ENCODE assay signal across 24 cellular contexts in genomic region chr15:78837543-78837942, GRCh38. TPM values are rescaled to one million over a fixed set of nuclear protein-coding genes. Genes with fewer than 3 reads are reported as not detected.
DNase-seq lines count a peak whose midpoint lies in the region; ATAC-seq, FAIRE-seq and TF ChIP-seq lines count a peak whose summit lies in the region.
"Had no signal": no experiment of that assay in that cellular context is flagged by ENCODE, and none has a peak within 500 bp of the region (broad histone marks: within the 10 kb centered on the region; RNA-seq: fewer than 3 reads in every experiment).

No MANE protein-coding gene starts in this region.

- 79% methylated on average over 8 of the region's 8 CpGs; no CpG with 5 or more reads in 1 of the 2 experiments for WGBS in H1 (ENCODE audit: extremely low coverage in 1 of 2, insufficient coverage in 1 of 2, insufficient read length in 1 of 2, insufficient replicate concordance in 2 of 2, low coverage in 1 of 2, low lambda C conversion rate in 2 of 2, missing lambda C conversion rate in 1 of 2), 2 experiments
- no CpG with 5 or more reads among the region's 8 CpGs for WGBS in mesendoderm (ENCODE audit: extremely low coverage, insufficient coverage, low lambda C conversion rate)
- WGBS in GM23248 (ENCODE audit: low coverage in 1 of 2, low lambda C conversion rate in 2 of 2, missing lambda C conversion rate in 2 of 2), 2 experiments: 82 to 84% methylated on average over 6 to 8 of the region's 8 CpGs

- no peaks in the 10 kb centered on the region for H3K23me2 ChIP-seq in H1 (ENCODE audit: low read depth, low read length)

- in situ Hi-C loops in GM23248 (cut with MboI): no loop called here

- H2AK5ac ChIP-seq in H1 (ENCODE audit: low read depth, low read length) (no peak overlapping the region), mesendoderm (ENCODE audit: low read length) (no peak overlapping the region)

- H4K91ac ChIP-seq in H1 (replicated peaks; ENCODE audit: insufficient read length, low read length): no peak overlapping the region

- TF ChIP-seq POLR2A in H1 (IDR thresholded peaks at IDR 0.05; ENCODE audit: control extremely low read depth in 1 of 2, low read depth in 2 of 2, low read length in 2 of 2): no peak

- peak overlapping the region; percentile 66; the same call in 1 of the 2 replicates for H2AFZ ChIP-seq in MM.1S (ENCODE audit: low read length)
- H2AFZ ChIP-seq in H1 (ENCODE audit: low read length): no peak overlapping the region
- no peak overlapping the region for H2AFZ ChIP-seq in GM23248

- FAIRE-seq in H1 (lab: Jason Lieb, UNC): no peak
- FAIRE-seq: G401.6 had no signal

- H2BK5ac ChIP-seq in H1 (ENCODE audit: low read depth, low read length) (no peak overlapping the region), mesendoderm (ENCODE audit: low read length) (no peak overlapping the region)

- H4K20me1 ChIP-seq in MM.1S (ENCODE audit: insufficient read depth, low read length): no peaks in the 10 kb centered on the region
- no peaks in the 10 kb centered on the region for H4K20me1 ChIP-seq in H1 (replicated peaks in 1 of 2; ENCODE audit: control insufficient read depth in 1 of 2, insufficient read depth in 2 of 2, low read length in 2 of 2)
- H4K20me1 ChIP-seq in GM23248 (ENCODE audit: insufficient read depth): no peaks in the 10 kb centered on the region

- H3K36me3 Mint-ChIP-seq in glutamatergic neuron (ENCODE audit: unreplicated experiment): no peaks in the 10 kb centered on the region

- no peaks in the 10 kb centered on the region for H3K27me3 ChIP-seq in MM.1S (replicated peaks; ENCODE audit: insufficient read depth, low read length)
- H3K27me3 ChIP-seq in H1 (replicated peaks in 1 of 4; ENCODE audit: control insufficient read depth in 3 of 4, extremely low read depth in 1 of 4, insufficient read depth in 3 of 4, low read length in 3 of 4): no peaks in the 10 kb centered on the region
- no peaks in the 10 kb centered on the region for H3K27me3 ChIP-seq in mesendoderm (ENCODE audit: insufficient read depth, low read length, poor library complexity)
- H3K27me3 ChIP-seq in GM23248 (replicated peaks; ENCODE audit: insufficient read depth): peaks cover 18% of the 10 kb centered on the region; the same call in 1 of the 2 replicates
- H3K27me3 ChIP-seq: SJCRH30 had no signal

- H2BK15ac ChIP-seq in H1 (ENCODE audit: low read length) (no peak overlapping the region), mesendoderm (replicated peaks; ENCODE audit: low read depth) (no peak overlapping the region)

- H3K4ac ChIP-seq in H1 (replicated peaks; ENCODE audit: insufficient read length, low read depth, low read length) (no peak overlapping the region), mesendoderm (ENCODE audit: low read depth, low read length) (no peak overlapping the region)

- H3F3A ChIP-seq in MM.1S (ENCODE audit: insufficient read depth, low read length) (peaks cover 21% of the 10 kb centered on the region), GM23248 (ENCODE audit: insufficient read depth) (no peaks in the 10 kb centered on the region)

- TF ChIP-seq RAD21 in H1 (IDR thresholded peaks at IDR 0.05 in 1 of 2, conservative IDR thresholded peaks at IDR 0.05 in 1 of 2; ENCODE audit: low read depth in 2 of 2, low read length in 2 of 2): peak; percentile 10 to 34; a peak in 1 of 4 replicates

- TF ChIP-seq CTCF in MM.1S (IDR thresholded peaks at IDR 0.05; ENCODE audit: low read length) (no peak), H1 (IDR thresholded peaks at IDR 0.05; ENCODE audit: control extremely low read depth in 1 of 3, insufficient read depth in 1 of 3, low read depth in 1 of 3, low read length in 3 of 3) (peak; percentile 28 to 43 (median 32)), glutamatergic neuron (IDR thresholded peaks at IDR 0.05; ENCODE audit: partially characterized antibody, unreplicated experiment) (no peak)

- no peak overlapping the region for H2BK20ac ChIP-seq in H1 (ENCODE audit: low read length)

- H3K9me3 ChIP-seq in MM.1S (replicated peaks; ENCODE audit: insufficient read depth, low read length) (no peaks in the 10 kb centered on the region), H1 (ENCODE audit: insufficient read depth in 2 of 2, low read depth in 1 of 2, low read length in 1 of 2) (no peaks in the 10 kb centered on the region), GM23248 (ENCODE audit: low read depth) (no peaks in the 10 kb centered on the region)
- H3K9me3 ChIP-seq: SJCRH30 had no signal

- no peak for DNase-seq in MM.1S
- peak in 1 of 2 experiments; percentile 56 for DNase-seq in H1 (ENCODE audit: low read depth in 1 of 2, low spot score in 2 of 2)
- peak; percentile 45 for DNase-seq in mesendoderm
- DNase-seq in GM23248: no peak
- no peak for DNase-seq in glutamatergic neuron
- DNase-seq in DMS153 (lab: John Stamatoyannopoulos, UW): no peak
- DNase-seq: Calu3, GOT3, Kasumi-1, MV-4-11, NCI-H1105, NCI-H146, NCI-H1930, NCI-H2107, NCI-H446, NCI-H524 treated with DMSO at 0.1 percent for 48 hours, NCI-H774, PC-3, SJCRH30 had no signal

- H3K79me2 ChIP-seq in MM.1S (ENCODE audit: low read length) (no peaks in the 10 kb centered on the region), H1 (ENCODE audit: control insufficient read depth in 1 of 2, insufficient read depth in 2 of 2, low read length in 2 of 2) (no peaks in the 10 kb centered on the region), mesendoderm (ENCODE audit: control insufficient read depth, insufficient read depth, low read length) (no peaks in the 10 kb centered on the region), GM23248 (ENCODE audit: insufficient read depth) (no peaks in the 10 kb centered on the region)

- H3K27ac Mint-ChIP-seq in glutamatergic neuron (ENCODE audit: unreplicated experiment): no peak overlapping the region
- H3K27ac Mint-ChIP-seq: B cell had no signal

- H3K27me3 Mint-ChIP-seq in glutamatergic neuron (ENCODE audit: unreplicated experiment): peaks cover 2% of the 10 kb centered on the region

- H3K9ac ChIP-seq in MM.1S (ENCODE audit: low read length) (no peak overlapping the region), H1 (replicated peaks in 1 of 4; ENCODE audit: extremely low read depth in 1 of 4, low read depth in 3 of 4, low read length in 3 of 4) (no peak overlapping the region), mesendoderm (ENCODE audit: low read length) (no peak overlapping the region), GM23248 (no peak overlapping the region)

- H3K4me1 Mint-ChIP-seq in glutamatergic neuron (ENCODE audit: low read depth, unreplicated experiment): peaks cover 11% of the 10 kb centered on the region

- no peak overlapping the region for H3K14ac ChIP-seq in H1 (ENCODE audit: insufficient read length)

- H3K4me1 ChIP-seq in MM.1S (ENCODE audit: low read length) (peaks cover 34% of the 10 kb centered on the region), H1 (replicated peaks in 1 of 4; ENCODE audit: control insufficient read depth in 3 of 4, insufficient read depth in 4 of 4, low read length in 3 of 4) (peaks cover 0 to 3% (median 0%) of the 10 kb centered on the region in 4 experiments; a peak in 1 of 7 replicates), mesendoderm (ENCODE audit: control insufficient read depth, low read depth, low read length) (no peaks in the 10 kb centered on the region), GM23248 (ENCODE audit: insufficient read depth) (no peaks in the 10 kb centered on the region)
- H3K4me1 ChIP-seq: SJCRH30 had no signal

- peaks cover 2% of the 10 kb centered on the region for H3K9me3 Mint-ChIP-seq in glutamatergic neuron (ENCODE audit: unreplicated experiment)

- no peaks in the 10 kb centered on the region for H3K79me1 ChIP-seq in H1 (ENCODE audit: low read depth, low read length)
- no peaks in the 10 kb centered on the region for H3K79me1 ChIP-seq in mesendoderm (ENCODE audit: low read length)

- no peak for TF ChIP-seq EP300 in H1 (IDR thresholded peaks at IDR 0.05; ENCODE audit: borderline replicate concordance in 1 of 2, low read depth in 2 of 2, low read length in 2 of 2)

- H2BK120ac ChIP-seq in H1 (replicated peaks; ENCODE audit: low read depth, low read length): no peak overlapping the region
- H2BK120ac ChIP-seq in mesendoderm (ENCODE audit: low read depth, low read length): no peak overlapping the region

- CTCF ChIA-PET in H1 (lab: Charles Lee; ENCODE audit: partially characterized antibody): interaction anchor here (1.1 to 4.0 kb wide), 6 partner anchors 10 to 80 kb away, joined by 3 to 14 read pairs (median 6); no protein-coding TSS in a partner anchor

- no peaks in the 10 kb centered on the region for H3K36me3 ChIP-seq in MM.1S (replicated peaks; ENCODE audit: insufficient read depth, low read length)
- no peaks in the 10 kb centered on the region for H3K36me3 ChIP-seq in H1 (ENCODE audit: control insufficient read depth in 2 of 4, insufficient read depth in 4 of 4, low read length in 3 of 4)
- H3K36me3 ChIP-seq in mesendoderm (ENCODE audit: control insufficient read depth, insufficient read depth, low read length): no peaks in the 10 kb centered on the region
- no peaks in the 10 kb centered on the region for H3K36me3 ChIP-seq in GM23248 (ENCODE audit: low read depth)
- H3K36me3 ChIP-seq: SJCRH30 had no signal

- no peak overlapping the region for H3K4me3 Mint-ChIP-seq in glutamatergic neuron (ENCODE audit: unreplicated experiment)
- H3K4me3 Mint-ChIP-seq: B cell had no signal

- peak overlapping the region; percentile 64; the same call in 1 of the 2 replicates for H3K27ac ChIP-seq in MM.1S (ENCODE audit: low read length)
- no peak overlapping the region for H3K27ac ChIP-seq in H1 (ENCODE audit: low read depth, low read length)
- H3K27ac ChIP-seq in mesendoderm (ENCODE audit: low read depth, low read length): no peak overlapping the region
- no peak overlapping the region for H3K27ac ChIP-seq in GM23248
- H3K27ac ChIP-seq: C4-2B, SJCRH30 had no signal

- no peak overlapping the region for H3K23ac ChIP-seq in H1 (ENCODE audit: insufficient read length)
- no peak overlapping the region for H3K23ac ChIP-seq in mesendoderm (ENCODE audit: low read length)

- H3K56ac ChIP-seq in H1 (replicated peaks; ENCODE audit: insufficient read length, low read depth, low read length) (no peak overlapping the region), mesendoderm (ENCODE audit: low read length) (peak overlapping the region; percentile 25)

- no peak overlapping the region for H2BK12ac ChIP-seq in H1 (ENCODE audit: low read depth, low read length)

- H3K4me3 ChIP-seq in MM.1S (ENCODE audit: low read length) (no peak overlapping the region), H1 (ENCODE audit: extremely low read depth in 1 of 4, insufficient read depth in 2 of 4, low read depth in 3 of 4, low read length in 4 of 4) (no peak overlapping the region), mesendoderm (ENCODE audit: low read length) (no peak overlapping the region), GM23248 (no peak overlapping the region)
- H3K4me3 ChIP-seq: SJCRH30 had no signal

- POLR2A ChIA-PET in H1 (lab: Charles Lee; ENCODE audit: partially characterized antibody): interaction anchor here (2.1 kb wide), 1 partner anchor 36 kb away, joined by 14 read pairs; the partner anchor contains the start of gene MORF4L1

- H3K18ac ChIP-seq in H1 (ENCODE audit: extremely low read depth, low read length) (no peak overlapping the region), mesendoderm (ENCODE audit: low read length) (no peak overlapping the region)

- H3K4me2 ChIP-seq in MM.1S (ENCODE audit: low read depth, low read length): peak overlapping the region; percentile 46; the same call in 1 of the 2 replicates
- H3K4me2 ChIP-seq in H1 (ENCODE audit: insufficient read depth in 1 of 2, low read depth in 2 of 2, low read length in 2 of 2): no peak overlapping the region
- H3K4me2 ChIP-seq in mesendoderm (ENCODE audit: low read length): no peak overlapping the region
- no peak overlapping the region for H3K4me2 ChIP-seq in GM23248 (ENCODE audit: unreplicated experiment)

- H4K5ac ChIP-seq in H1 (ENCODE audit: insufficient read length, low read depth, low read length): no peak overlapping the region
- no peak overlapping the region for H4K5ac ChIP-seq in mesendoderm (ENCODE audit: low read length)

- H3K9me2 ChIP-seq in MM.1S (replicated peaks; ENCODE audit: insufficient read depth, low read length) (no peaks in the 10 kb centered on the region), GM23248 (ENCODE audit: insufficient read depth) (no peaks in the 10 kb centered on the region)

- ATAC-seq in HG02938 (IDR thresholded peaks at IDR 0.05; ENCODE audit: unreplicated experiment): no peak
- ATAC-seq: PC-3, SK-N-SH treated with all-trans-retinoic acid at 6 μM for 48 hours had no signal

- no peak overlapping the region for H4K8ac ChIP-seq in H1 (ENCODE audit: extremely low read depth, insufficient read depth, low read length)
- no peak overlapping the region for H4K8ac ChIP-seq in mesendoderm (ENCODE audit: low read depth, low read length)

RNA-seq across cellular contexts. Expression of gene ADAMTS7, which starts 26.3 kb away (rescaled TPM):
- total RNA-seq in H1 (2021; fragmentation: NEBNext Ultra II Directional; extraction: Animal tissue kit (Norgen Biotek cat#: 25700)): 43.1 and 45.2 TPM in 2 replicates
- polyA plus RNA-seq in H1 (2011; rRNA removed): 27.9 and 54.6 TPM in 2 replicates
- polyA plus RNA-seq in H1 (2011; cell fraction: cytosol; rRNA removed): 30.9 TPM
- 185 TPM for polyA plus RNA-seq in H1 (2011; cell fraction: nucleus; rRNA removed)
- polyA plus RNA-seq in H1 (2012, experiment 1 of 2): 23.0 to 41.5 TPM (median 38.0 TPM) in 4 replicates
- 23.5 TPM for polyA plus RNA-seq in H1 (2012, experiment 2 of 2)
- polyA plus RNA-seq in H1 (2013, experiment 1 of 2): 43.7 TPM
- 36.1 TPM for polyA plus RNA-seq in H1 (2013, experiment 2 of 2)
- polyA minus RNA-seq in H1 (2011; rRNA and poly(A)+ RNA removed): 22.3 and 28.5 TPM in 2 replicates
- 29.9 TPM for polyA minus RNA-seq in H1 (2011; cell fraction: cytosol; rRNA and poly(A)+ RNA removed)
- 54.6 TPM for polyA minus RNA-seq in H1 (2011; cell fraction: nucleus; rRNA and poly(A)+ RNA removed)
- 11.7 TPM for polyA plus RNA-seq in mesendoderm (2013, experiment 1 of 2)
- polyA plus RNA-seq in mesendoderm (2013, experiment 2 of 2): 10.7 TPM
- 2.4 and 4.8 TPM in 2 replicates for total RNA-seq in GM23248 (2014; rRNA removed; shearing (Covaris generic))
- polyA plus RNA-seq in GM23248 (2016; fragmentation: Nextera tagmentation; extraction: Ambion mirVana): 0.70 and 0.89 TPM in 2 replicates
- 181 TPM for total RNA-seq in glutamatergic neuron (ENCODE audit: unreplicated experiment)

RNA-seq across cellular contexts. Expression of gene MORF4L1, which starts 35.1 kb away (rescaled TPM):
- 533 and 562 TPM in 2 replicates for total RNA-seq in H1 (2021; fragmentation: NEBNext Ultra II Directional; extraction: Animal tissue kit (Norgen Biotek cat#: 25700))
- 127 and 260 TPM in 2 replicates for polyA plus RNA-seq in H1 (2011; rRNA removed)
- 455 TPM for polyA plus RNA-seq in H1 (2011; cell fraction: cytosol; rRNA removed)
- 66.3 TPM for polyA plus RNA-seq in H1 (2011; cell fraction: nucleus; rRNA removed)
- polyA plus RNA-seq in H1 (2012, experiment 1 of 2): 484 to 839 TPM (median 577 TPM) in 4 replicates
- 73.1 TPM for polyA plus RNA-seq in H1 (2012, experiment 2 of 2)
- 575 TPM for polyA plus RNA-seq in H1 (2013, experiment 1 of 2)
- 580 TPM for polyA plus RNA-seq in H1 (2013, experiment 2 of 2)
- 100 and 144 TPM in 2 replicates for polyA minus RNA-seq in H1 (2011; rRNA and poly(A)+ RNA removed)
- polyA minus RNA-seq in H1 (2011; cell fraction: cytosol; rRNA and poly(A)+ RNA removed): 121 TPM
- 98.9 TPM for polyA minus RNA-seq in H1 (2011; cell fraction: nucleus; rRNA and poly(A)+ RNA removed)
- 719 TPM for polyA plus RNA-seq in mesendoderm (2013, experiment 1 of 2)
- polyA plus RNA-seq in mesendoderm (2013, experiment 2 of 2): 714 TPM
- total RNA-seq in GM23248 (2014; rRNA removed; shearing (Covaris generic)): 302 and 388 TPM in 2 replicates
- 357 and 358 TPM in 2 replicates for polyA plus RNA-seq in GM23248 (2016; fragmentation: Nextera tagmentation; extraction: Ambion mirVana)
- 379 TPM for total RNA-seq in glutamatergic neuron (ENCODE audit: unreplicated experiment)

Comparison
In these comparisons a context has a peak if more than half of its experiments do, and no peak if none do; other contexts are left out.
1. CTCF ChIP-seq: peak in H1 (3 of 3); none in MM.1S (single experiment) and glutamatergic neuron (single experiment).